In genomic region chr2:217900010-217900779, GRCh38 we compare ENCODE assay signal across 9 cellular contexts.
DNase-seq lines count a peak whose midpoint lies in the region; ATAC-seq, FAIRE-seq and TF ChIP-seq lines count a peak whose summit lies in the region.
"Had no signal": no experiment of that assay in that cellular context is flagged by ENCODE, and none has a peak within 500 bp of the region (broad histone marks: within the 10 kb centered on the region; RNA-seq: fewer than 3 reads in every experiment).

No MANE protein-coding gene starts in this region.

- H3K27ac ChIP-seq in HepG2 (ENCODE audit: extremely low read length, insufficient read depth, low read length) (peak overlapping the region; percentile 89), urinary bladder (ENCODE audit: low read depth) (peak overlapping the region; percentile 42)

- H3K4me3 Mint-ChIP-seq in T-helper 17 cell, result no peak overlapping the region
- H3K4me3 Mint-ChIP-seq: mesothelial cell of epicardium had no signal

- in situ Hi-C loops in HepG2 (cut with HindIII; ENCODE audit: extremely low pct_ligation_motif_present, low pct_unique_long_range_greater_than_20kb), result no loop called here

- H3K9me3 ChIP-seq in HepG2 (ENCODE audit: low read length) (no peaks in the 10 kb centered on the region), T-helper 17 cell (ENCODE audit: control insufficient read depth, low read length, poor library complexity, severe bottlenecking) (no peaks in the 10 kb centered on the region)

- H3K36me3 Mint-ChIP-seq in T-helper 17 cell (ENCODE audit: low read depth), result no peaks in the 10 kb centered on the region

- H3K4me3 ChIP-seq in HepG2 (replicated peaks in 1 of 3; ENCODE audit: insufficient read depth in 1 of 3, low read depth in 2 of 3, low read length in 3 of 3) (peak overlapping the region; percentile 48 to 63 (median 62)), urinary bladder (ENCODE audit: low read depth, low read length) (no peak overlapping the region)

- DNase-seq in NCI-H748 (lab: John Stamatoyannopoulos, UW; ENCODE audit: unreplicated experiment), result peak; percentile 23
- no peak for DNase-seq in NCI-H748 treated with DMSO at 0.1 percent for 48 hours (lab: John Stamatoyannopoulos, UW)
- DNase-seq in SKM-1 (lab: John Stamatoyannopoulos, UW; ENCODE audit: unreplicated experiment), result peak; percentile 40
- DNase-seq in HepG2 (ENCODE audit: low spot score), result peak; percentile 84
- no peak for DNase-seq in T-helper 17 cell

- ATAC-seq in HepG2, result peak; percentile 3
- ATAC-seq in GM21528 (IDR thresholded peaks at IDR 0.05; ENCODE audit: low FRiP score, unreplicated experiment), result no peak
- no peak for ATAC-seq in HG03457 (IDR thresholded peaks at IDR 0.05; ENCODE audit: unreplicated experiment)
- ATAC-seq in T-helper 17 cell, result no peak

- no TSS peak for BruUV-seq in HepG2 (replicated peaks; lab: Mats Ljungman, UMichigan)

- peaks cover 3% of the 10 kb centered on the region; the same call in 1 of the 2 replicates for H4K20me1 ChIP-seq in HepG2 (ENCODE audit: insufficient read depth, low read length)

- H3K4me1 Mint-ChIP-seq in T-helper 17 cell, result no peaks in the 10 kb centered on the region

- no peak for TF ChIP-seq CTCF in HepG2 (CRISPR knock-in tag; IDR thresholded peaks at IDR 0.05)

- no peak overlapping the region for H3K27ac Mint-ChIP-seq in T-helper 17 cell
- H3K27ac Mint-ChIP-seq: mesothelial cell of epicardium had no signal

- 48% methylated on average over 15 of the region's 16 CpGs for WGBS in HepG2 (ENCODE audit: low lambda C conversion rate)
- WGBS in urinary bladder, result 57% methylated on average over 16 of the region's 16 CpGs

- peak overlapping the region; percentile 81 for H3K4me2 ChIP-seq in HepG2 (ENCODE audit: low read depth, low read length)

- H3K4me1 ChIP-seq in HepG2 (ENCODE audit: insufficient read depth, low read length) (peaks cover 76% of the 10 kb centered on the region), urinary bladder (ENCODE audit: insufficient read depth) (no peaks in the 10 kb centered on the region)

- TF ChIP-seq EP300 in HepG2 (IDR thresholded peaks at IDR 0.05; ENCODE audit: low read depth in 2 of 2, low read length in 2 of 2), result no peak
- no peak for TF ChIP-seq EP300 in HepG2 (CRISPR knock-in tag; IDR thresholded peaks at IDR 0.05; ENCODE audit: borderline replicate concordance)

- TF ChIP-seq RAD21 in HepG2 (CRISPR knock-in tag; IDR thresholded peaks at IDR 0.05), result no peak

- CTCF ChIA-PET in HepG2 (lab: Yijun Ruan, JAX; ENCODE audit: low intra/inter-chr PET ratio, low total read pairs), result interaction anchor here (0.9 to 2.2 kb wide), 5 partner anchors 10 to 115 kb away, joined by 3 to 16 read pairs (median 9); no protein-coding TSS in a partner anchor

- intact Hi-C loops in HepG2 (cut with micrococcal nuclease; ENCODE audit: unreplicated experiment), result loop anchor here (5.0 kb wide), 2 partner anchors 42 to 113 kb away; no protein-coding TSS in a partner anchor

- peak overlapping the region; percentile 64 for H3K9ac ChIP-seq in HepG2 (ENCODE audit: insufficient read depth, low read depth, low read length)

- H2AFZ ChIP-seq in HepG2 (ENCODE audit: low read length), result no peak overlapping the region

- no peak for TF ChIP-seq POLR2A in HepG2 (IDR thresholded peaks at IDR 0.05; ENCODE audit: insufficient read depth in 1 of 2, low read depth in 2 of 2, low read length in 2 of 2)

- H3K27me3 ChIP-seq in HepG2 (ENCODE audit: control insufficient read depth in 1 of 2, insufficient read depth in 2 of 2, low read length in 2 of 2), result no peaks in the 10 kb centered on the region

- POLR2A ChIA-PET in HepG2 (lab: Yijun Ruan, JAX), result interaction anchor here (1.3 to 1.5 kb wide), 3 partner anchors 9 to 14 kb away, joined by 3 to 4 read pairs (median 4); no protein-coding TSS in a partner anchor

- FAIRE-seq in HepG2 (lab: Jason Lieb, UNC), result no peak

- H3K36me3 ChIP-seq in HepG2 (replicated peaks in 1 of 2; ENCODE audit: control insufficient read depth in 1 of 2, insufficient read depth in 2 of 2, low read length in 2 of 2), result peaks cover 26 to 33% of the 10 kb centered on the region in 2 experiments
- H3K36me3 ChIP-seq in urinary bladder (ENCODE audit: insufficient read depth), result no peaks in the 10 kb centered on the region

- H3K27me3 Mint-ChIP-seq in T-helper 17 cell, result peaks cover 48% of the 10 kb centered on the region

- H3K79me2 ChIP-seq in HepG2 (ENCODE audit: insufficient read depth, low read length), result peaks cover 25% of the 10 kb centered on the region

TF ChIP-seq in HepG2, 621 proteins besides CTCF, POLR2A, EP300 and RAD21 (continues in another document):
- TF ChIP-seq ZKSCAN1 (IDR thresholded peaks at IDR 0.05; ENCODE audit: low read length) (no peak), MTERF4 (CRISPR knock-in tag; IDR thresholded peaks at IDR 0.05) (no peak), SNAPC4 (CRISPR knock-in tag; IDR thresholded peaks at IDR 0.05) (no peak), STAG1 (CRISPR knock-in tag; IDR thresholded peaks at IDR 0.05) (peak; percentile 29; the same call in 1 of the 2 replicates), MXD4 (CRISPR knock-in tag; IDR thresholded peaks at IDR 0.05) (0 out of 2 replicates have a peak, but pooled peaks have one; percentile 16), ZNF224 (CRISPR knock-in tag; IDR thresholded peaks at IDR 0.05) (no peak), FOXP1 (IDR thresholded peaks at IDR 0.05) (no peak), FOXP1 (CRISPR knock-in tag; IDR thresholded peaks at IDR 0.05) (peak; percentile 5; the same call in 1 of the 2 replicates), TBX3 (IDR thresholded peaks at IDR 0.05; ENCODE audit: borderline replicate concordance) (no peak), KLF6 (CRISPR knock-in tag; IDR thresholded peaks at IDR 0.05) (no peak), PHF20 (CRISPR knock-in tag; IDR thresholded peaks at IDR 0.05) (peak; percentile 17; the same call in 1 of the 2 replicates), HES4 (CRISPR knock-in tag; IDR thresholded peaks at IDR 0.05; ENCODE audit: borderline replicate concordance) (peak; percentile 55; the same call in 1 of the 2 replicates), TAF15 (IDR thresholded peaks at IDR 0.05; ENCODE audit: low read depth, low read length, poor library complexity, severe bottlenecking) (no peak), ZNF670 (CRISPR knock-in tag; IDR thresholded peaks at IDR 0.05; ENCODE audit: borderline replicate concordance) (peak; percentile 66; the same call in 1 of the 2 replicates)

Comparison
In these comparisons a context has a peak if more than half of its experiments do, and no peak if none do; other contexts are left out.
1. DNase-seq: peak in NCI-H748 (single experiment), SKM-1 (single experiment) and HepG2 (single experiment); none in NCI-H748 treated with DMSO at 0.1 percent for 48 hours (single experiment) and T-helper 17 cell (0 of 3).